Comparison of ENCODE assay signal across 8 cellular contexts in the genomic region with DNA sequence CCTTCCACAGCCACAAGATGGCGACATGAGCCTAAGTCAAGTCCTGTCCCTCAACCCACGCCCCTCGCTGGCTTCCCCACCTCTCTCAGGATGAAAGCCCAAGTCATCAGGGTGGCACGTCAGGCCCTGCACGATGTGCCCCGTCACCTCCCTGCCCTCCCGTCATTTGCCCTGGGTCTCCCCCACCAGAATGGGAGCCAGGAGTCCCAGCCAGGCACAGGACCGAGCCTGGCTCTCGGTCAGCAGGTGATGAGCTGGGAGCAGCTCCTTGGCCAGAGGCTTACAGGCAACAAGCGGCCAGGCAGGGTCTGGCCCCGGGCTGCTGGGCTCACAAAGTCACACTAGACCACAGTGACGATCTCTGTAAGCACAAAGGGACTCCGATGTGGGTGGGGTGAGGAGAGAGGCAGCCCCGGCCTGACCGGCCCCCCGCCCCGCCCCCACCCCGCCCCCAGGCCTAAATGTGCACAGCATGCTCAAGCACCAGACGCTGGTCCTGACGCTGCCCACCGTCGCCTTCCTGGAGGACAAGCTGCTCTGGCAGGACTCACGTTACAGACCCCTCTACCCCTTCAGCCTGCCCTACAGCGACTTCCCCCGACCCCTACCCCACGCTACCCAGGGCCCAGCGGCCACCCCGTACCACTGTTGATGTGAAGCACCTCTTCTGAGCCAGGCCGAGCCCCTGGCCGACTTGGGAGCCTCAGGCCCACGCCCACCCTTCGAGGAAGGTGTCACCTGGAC. TPM values are rescaled to one million over a fixed set of nuclear protein-coding genes. Genes with fewer than 3 reads are reported as not detected.
A peak's percentile ranks its signal among the peaks of the same experiment; 100 is the strongest.
DNase-seq lines count a peak whose midpoint lies in the region; ATAC-seq and TF ChIP-seq lines count a peak whose summit lies in the region.

No MANE protein-coding gene starts in this region.

- peaks cover 27% of the 10 kb centered on the region for H3K36me3 Mint-ChIP-seq in activated naive CD8-positive, alpha-beta T cell treated with anti-CD3 and anti-CD28 coated beads, Interleukin-2, amount 10 ng/mL, durations not matched to agents 7 days and 5 days

- POLR2A ChIA-PET in activated naive CD8-positive, alpha-beta T cell treated with anti-CD3 and anti-CD28 coated beads, Interleukin-2, amount 10 ng/mL, durations not matched to agents 7 days and 5 days (lab: Charles Lee), result interaction anchor here (0.6 to 2.0 kb wide), 7 partner anchors 10 to 286 kb away, joined by 3 to 16 read pairs (median 4); a partner anchor contains a TSS

- H3K36me3 ChIP-seq in heart right ventricle (peaks cover 0 to 60% (median 34%) of the 10 kb centered on the region in 9 donors), aorta (ENCODE audit: control insufficient read depth in 1 of 2, insufficient read depth in 2 of 2, low read length in 1 of 2) (peaks cover 0 to 2% of the 10 kb centered on the region in 2 donors)

- intact Hi-C loops in heart right ventricle (cut with DNase I), result loop anchor here in 4 of 10 donors (2.0 to 10.0 kb wide), 3 partner anchors 129 to 325 kb away; a partner anchor contains a TSS
- intact Hi-C loops in aorta (cut with DNase I), result no loop called here

- TF ChIP-seq CTCF in heart right ventricle (IDR thresholded peaks at IDR 0.05), result peak; percentile 59 to 82 (median 76)

- H3K9me3 ChIP-seq in heart right ventricle, result no peaks in the 10 kb centered on the region
- H3K9me3 ChIP-seq in aorta (ENCODE audit: control insufficient read depth, low read length), result no peaks in the 10 kb centered on the region

- H3K27ac ChIP-seq in heart right ventricle, result peak overlapping the region in 4 of 10 donors; percentile 18 to 39 (median 30)
- H3K27ac ChIP-seq in aorta (ENCODE audit: low read depth in 1 of 2, low read length in 2 of 2), result no peak overlapping the region

- H3K27me3 ChIP-seq in heart right ventricle (no peaks in the 10 kb centered on the region), aorta (ENCODE audit: control insufficient read depth in 1 of 2, insufficient read depth in 2 of 2, low read length in 1 of 2) (no peaks in the 10 kb centered on the region)

- WGBS in heart right ventricle, 2 donors, result 55 to 57% methylated on average over 32 of the region's 32 CpGs
- WGBS in aorta, 2 donors, result 59 to 61% methylated on average over 32 of the region's 32 CpGs

- H3K4me1 Mint-ChIP-seq in activated naive CD8-positive, alpha-beta T cell treated with anti-CD3 and anti-CD28 coated beads, Interleukin-2, amount 10 ng/mL, durations not matched to agents 7 days and 5 days, result peaks cover 19% of the 10 kb centered on the region

- peaks cover 0 to 15% (median 4%) of the 10 kb centered on the region in 9 donors for H3K4me1 ChIP-seq in heart right ventricle
- no peaks in the 10 kb centered on the region for H3K4me1 ChIP-seq in aorta (ENCODE audit: control insufficient read depth in 1 of 2, insufficient read depth in 2 of 2, low read length in 2 of 2)

- H3K4me3 Mint-ChIP-seq in activated naive CD8-positive, alpha-beta T cell treated with anti-CD3 and anti-CD28 coated beads, Interleukin-2, amount 10 ng/mL, durations not matched to agents 7 days and 5 days, result no peak overlapping the region

- ATAC-seq in activated naive CD8-positive, alpha-beta T cell treated with anti-CD3 and anti-CD28 coated beads, Interleukin-2, amount 10 ng/mL, durations not matched to agents 7 days and 5 days (ENCODE audit: low read depth), result peak; percentile 70
- peak; percentile 50 to 83 (median 66) for ATAC-seq in heart right ventricle
- peak; percentile 71 for ATAC-seq in aorta (ENCODE audit: low FRiP score)
- ATAC-seq in HG03045 (IDR thresholded peaks at IDR 0.05; ENCODE audit: unreplicated experiment), result no peak

- no peak overlapping the region for H3K4me3 ChIP-seq in heart right ventricle
- H3K4me3 ChIP-seq in aorta (ENCODE audit: low read length in 2 of 2), result no peak overlapping the region

- DNase-seq in GM03348 (ENCODE audit: low spot score) (peak; percentile 83), NCI-H1092 treated with DMSO at 0.1 percent for 48 hours (lab: John Stamatoyannopoulos, UW) (peak; percentile 64), SW480 (ENCODE audit: low spot score) (peak; percentile 86), heart right ventricle (peak; percentile 79 to 90), renal cortical epithelial cell (ENCODE audit: low read depth) (peak; percentile 86), aorta (peak; percentile 90 to 93)
- DNase-seq in activated naive CD8-positive, alpha-beta T cell treated with anti-CD3 and anti-CD28 coated beads, Interleukin-2, amount 10 ng/mL, durations not matched to agents 7 days and 5 days, result peak; percentile 78

- no peak overlapping the region for H3K27ac Mint-ChIP-seq in activated naive CD8-positive, alpha-beta T cell treated with anti-CD3 and anti-CD28 coated beads, Interleukin-2, amount 10 ng/mL, durations not matched to agents 7 days and 5 days

- H3K27me3 Mint-ChIP-seq in activated naive CD8-positive, alpha-beta T cell treated with anti-CD3 and anti-CD28 coated beads, Interleukin-2, amount 10 ng/mL, durations not matched to agents 7 days and 5 days, result no peaks in the 10 kb centered on the region

- no peaks in the 10 kb centered on the region for H3K9me3 Mint-ChIP-seq in activated naive CD8-positive, alpha-beta T cell treated with anti-CD3 and anti-CD28 coated beads, Interleukin-2, amount 10 ng/mL, durations not matched to agents 7 days and 5 days

RNA-seq across cellular contexts. Expression of a gene that starts 7.3 kb away (rescaled TPM):
- total RNA-seq in activated naive CD8-positive, alpha-beta T cell treated with anti-CD3 and anti-CD28 coated beads, Interleukin-2, amount 10 ng/mL, durations not matched to agents 7 days and 5 days, result 10 to 100 TPM; 55.8 to 59.9 TPM
- total RNA-seq in heart right ventricle (10 to 100 TPM; 53.2 to 94.3 (median 69.0) TPM), renal cortical epithelial cell (23.1 and 29.5 TPM in 2 replicates), aorta (10 to 100 TPM; 22.7 to 25.4 TPM)
- polyA plus RNA-seq in heart right ventricle (100 to 1,000 TPM in 1 of 2 donors, 10 to 100 TPM in 1; 29.0 to 101 TPM), aorta (10 to 100 TPM; 27.4 to 38.2 TPM)

RNA-seq across cellular contexts. Expression of a gene that starts 11.6 kb away (rescaled TPM):
- 10 to 100 TPM in 1 of 2 experiments, 1 to 10 TPM in 1; 9.5 to 11.7 TPM for total RNA-seq in activated naive CD8-positive, alpha-beta T cell treated with anti-CD3 and anti-CD28 coated beads, Interleukin-2, amount 10 ng/mL, durations not matched to agents 7 days and 5 days
- total RNA-seq in heart right ventricle, result 10 to 100 TPM in 3 of 10 donors, 1 to 10 TPM in 7; 3.6 to 66.6 (median 9.3) TPM
- polyA plus RNA-seq in heart right ventricle, result 10 to 100 TPM in 1 of 2 donors, 1 to 10 TPM in 1; 6.9 to 12.1 TPM
- 38.4 and 130 TPM in 2 replicates for total RNA-seq in renal cortical epithelial cell
- 10 to 100 TPM; 41.2 to 43.6 TPM for total RNA-seq in aorta
- polyA plus RNA-seq in aorta, result 1 to 10 TPM; 4.0 to 6.0 TPM

RNA-seq across cellular contexts. Expression of a gene that starts 27.4 kb away (rescaled TPM):
- 1 to 10 TPM; 1.2 to 1.7 TPM for total RNA-seq in activated naive CD8-positive, alpha-beta T cell treated with anti-CD3 and anti-CD28 coated beads, Interleukin-2, amount 10 ng/mL, durations not matched to agents 7 days and 5 days
- total RNA-seq in heart right ventricle (under 1 TPM in 9 of 10 donors, not detected in 1; 0.17 to 0.83 (median 0.48) TPM), renal cortical epithelial cell (0.35 and 0.69 TPM in 2 replicates), aorta (1 to 10 TPM in 1 of 2 donors, under 1 TPM in 1; 0.93 to 2.8 TPM)
- polyA plus RNA-seq in heart right ventricle (under 1 TPM; 0.59 to 0.73 TPM), aorta (not detected)

RNA-seq across cellular contexts. Expression of a gene that starts 28.2 kb away (rescaled TPM):
- total RNA-seq in activated naive CD8-positive, alpha-beta T cell treated with anti-CD3 and anti-CD28 coated beads, Interleukin-2, amount 10 ng/mL, durations not matched to agents 7 days and 5 days, result 1 to 10 TPM; 6.4 to 7.1 TPM
- total RNA-seq in heart right ventricle, result 10 to 100 TPM in 1 of 10 donors, 1 to 10 TPM in 9; 1.8 to 12.2 (median 3.3) TPM
- 1 to 10 TPM; 1.8 to 4.8 TPM for polyA plus RNA-seq in heart right ventricle
- 3.0 and 3.3 TPM in 2 replicates for total RNA-seq in renal cortical epithelial cell
- total RNA-seq in aorta, result 10 to 100 TPM in 1 of 2 donors, 1 to 10 TPM in 1; 9.8 to 14.3 TPM
- polyA plus RNA-seq in aorta, result 1 to 10 TPM; 3.3 to 4.2 TPM

RNA-seq across cellular contexts. Expression of a gene that starts 30.4 kb away (rescaled TPM):
- under 1 TPM; 0.62 to 0.83 TPM for total RNA-seq in activated naive CD8-positive, alpha-beta T cell treated with anti-CD3 and anti-CD28 coated beads, Interleukin-2, amount 10 ng/mL, durations not matched to agents 7 days and 5 days
- total RNA-seq in heart right ventricle (under 1 TPM in 7 of 10 donors, not detected in 3; 0.18 to 0.62 (median 0.34) TPM), renal cortical epithelial cell (0.40 and 1.6 TPM in 2 replicates), aorta (1 to 10 TPM; 1.3 to 2.5 TPM)
- polyA plus RNA-seq in heart right ventricle (1 to 10 TPM in 1 of 2 donors, under 1 TPM in 1; 0.51 to 1.0 TPM), aorta (under 1 TPM in 1 of 2 donors, not detected in 1; 0.10 TPM)
